1 cellular context compared by ENCODE assay signal in the genomic region with DNA sequence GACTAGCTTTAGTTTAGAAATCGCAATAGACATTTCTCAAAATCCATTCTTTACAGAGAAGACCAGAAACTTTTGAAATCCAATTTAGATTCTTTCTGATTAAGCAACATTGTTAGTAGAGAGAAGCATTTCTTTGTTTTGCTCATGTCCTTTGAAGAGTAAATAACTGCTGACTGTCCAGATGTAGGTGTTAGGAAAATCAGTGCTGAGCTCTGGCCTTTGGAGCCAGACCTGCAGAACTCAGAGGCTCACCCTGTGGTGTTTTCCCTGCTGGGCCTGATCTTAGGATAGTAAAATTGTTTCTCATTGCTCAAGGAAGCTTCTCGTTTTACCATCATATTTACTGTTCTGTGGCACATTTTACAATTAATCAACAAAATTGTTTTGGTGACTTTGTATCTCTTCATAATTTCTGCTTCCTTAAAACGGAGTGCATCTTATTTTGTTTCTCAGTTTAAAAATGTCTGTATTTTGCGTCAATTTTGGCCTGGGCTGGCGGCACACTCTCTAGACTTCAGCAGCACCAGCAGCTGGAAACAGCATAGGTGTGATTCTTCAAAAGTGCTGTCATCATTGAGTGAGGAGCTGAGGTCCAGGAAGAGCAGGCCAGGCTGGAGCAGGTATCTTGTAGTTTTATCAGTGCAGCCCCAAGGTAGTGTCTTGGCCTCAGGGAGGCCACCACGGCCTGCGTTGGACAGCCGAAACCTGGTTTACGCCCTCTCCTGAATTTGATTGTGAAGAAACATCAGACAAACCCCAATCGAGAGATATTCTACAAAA.
TF ChIP-seq lines count a peak whose summit lies in the region.

No MANE protein-coding gene starts in this region.

TF ChIP-seq in HepG2, 621 proteins besides CTCF, POLR2A, EP300 and RAD21:
- TF ChIP-seq GFI1 (CRISPR knock-in tag; IDR thresholded peaks at IDR 0.05; ENCODE audit: borderline replicate concordance) = peak; percentile 75; the same call in 1 of the 2 replicates
- TF ChIP-seq, protein P1, sequence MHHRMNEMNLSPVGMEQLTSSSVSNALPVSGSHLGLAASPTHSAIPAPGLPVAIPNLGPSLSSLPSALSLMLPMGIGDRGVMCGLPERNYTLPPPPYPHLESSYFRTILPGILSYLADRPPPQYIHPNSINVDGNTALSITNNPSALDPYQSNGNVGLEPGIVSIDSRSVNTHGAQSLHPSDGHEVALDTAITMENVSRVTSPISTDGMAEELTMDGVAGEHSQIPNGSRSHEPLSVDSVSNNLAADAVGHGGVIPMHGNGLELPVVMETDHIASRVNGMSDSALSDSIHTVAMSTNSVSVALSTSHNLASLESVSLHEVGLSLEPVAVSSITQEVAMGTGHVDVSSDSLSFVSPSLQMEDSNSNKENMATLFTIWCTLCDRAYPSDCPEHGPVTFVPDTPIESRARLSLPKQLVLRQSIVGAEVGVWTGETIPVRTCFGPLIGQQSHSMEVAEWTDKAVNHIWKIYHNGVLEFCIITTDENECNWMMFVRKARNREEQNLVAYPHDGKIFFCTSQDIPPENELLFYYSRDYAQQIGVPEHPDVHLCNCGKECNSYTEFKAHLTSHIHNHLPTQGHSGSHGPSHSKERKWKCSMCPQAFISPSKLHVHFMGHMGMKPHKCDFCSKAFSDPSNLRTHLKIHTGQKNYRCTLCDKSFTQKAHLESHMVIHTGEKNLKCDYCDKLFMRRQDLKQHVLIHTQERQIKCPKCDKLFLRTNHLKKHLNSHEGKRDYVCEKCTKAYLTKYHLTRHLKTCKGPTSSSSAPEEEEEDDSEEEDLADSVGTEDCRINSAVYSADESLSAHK (CRISPR knock-in tag; IDR thresholded peaks at IDR 0.05; ENCODE audit: borderline replicate concordance) = no peak
- TF ChIP-seq MED8 (CRISPR knock-in tag; IDR thresholded peaks at IDR 0.05; ENCODE audit: insufficient replicate concordance) = no peak
- TF ChIP-seq, protein P2, sequence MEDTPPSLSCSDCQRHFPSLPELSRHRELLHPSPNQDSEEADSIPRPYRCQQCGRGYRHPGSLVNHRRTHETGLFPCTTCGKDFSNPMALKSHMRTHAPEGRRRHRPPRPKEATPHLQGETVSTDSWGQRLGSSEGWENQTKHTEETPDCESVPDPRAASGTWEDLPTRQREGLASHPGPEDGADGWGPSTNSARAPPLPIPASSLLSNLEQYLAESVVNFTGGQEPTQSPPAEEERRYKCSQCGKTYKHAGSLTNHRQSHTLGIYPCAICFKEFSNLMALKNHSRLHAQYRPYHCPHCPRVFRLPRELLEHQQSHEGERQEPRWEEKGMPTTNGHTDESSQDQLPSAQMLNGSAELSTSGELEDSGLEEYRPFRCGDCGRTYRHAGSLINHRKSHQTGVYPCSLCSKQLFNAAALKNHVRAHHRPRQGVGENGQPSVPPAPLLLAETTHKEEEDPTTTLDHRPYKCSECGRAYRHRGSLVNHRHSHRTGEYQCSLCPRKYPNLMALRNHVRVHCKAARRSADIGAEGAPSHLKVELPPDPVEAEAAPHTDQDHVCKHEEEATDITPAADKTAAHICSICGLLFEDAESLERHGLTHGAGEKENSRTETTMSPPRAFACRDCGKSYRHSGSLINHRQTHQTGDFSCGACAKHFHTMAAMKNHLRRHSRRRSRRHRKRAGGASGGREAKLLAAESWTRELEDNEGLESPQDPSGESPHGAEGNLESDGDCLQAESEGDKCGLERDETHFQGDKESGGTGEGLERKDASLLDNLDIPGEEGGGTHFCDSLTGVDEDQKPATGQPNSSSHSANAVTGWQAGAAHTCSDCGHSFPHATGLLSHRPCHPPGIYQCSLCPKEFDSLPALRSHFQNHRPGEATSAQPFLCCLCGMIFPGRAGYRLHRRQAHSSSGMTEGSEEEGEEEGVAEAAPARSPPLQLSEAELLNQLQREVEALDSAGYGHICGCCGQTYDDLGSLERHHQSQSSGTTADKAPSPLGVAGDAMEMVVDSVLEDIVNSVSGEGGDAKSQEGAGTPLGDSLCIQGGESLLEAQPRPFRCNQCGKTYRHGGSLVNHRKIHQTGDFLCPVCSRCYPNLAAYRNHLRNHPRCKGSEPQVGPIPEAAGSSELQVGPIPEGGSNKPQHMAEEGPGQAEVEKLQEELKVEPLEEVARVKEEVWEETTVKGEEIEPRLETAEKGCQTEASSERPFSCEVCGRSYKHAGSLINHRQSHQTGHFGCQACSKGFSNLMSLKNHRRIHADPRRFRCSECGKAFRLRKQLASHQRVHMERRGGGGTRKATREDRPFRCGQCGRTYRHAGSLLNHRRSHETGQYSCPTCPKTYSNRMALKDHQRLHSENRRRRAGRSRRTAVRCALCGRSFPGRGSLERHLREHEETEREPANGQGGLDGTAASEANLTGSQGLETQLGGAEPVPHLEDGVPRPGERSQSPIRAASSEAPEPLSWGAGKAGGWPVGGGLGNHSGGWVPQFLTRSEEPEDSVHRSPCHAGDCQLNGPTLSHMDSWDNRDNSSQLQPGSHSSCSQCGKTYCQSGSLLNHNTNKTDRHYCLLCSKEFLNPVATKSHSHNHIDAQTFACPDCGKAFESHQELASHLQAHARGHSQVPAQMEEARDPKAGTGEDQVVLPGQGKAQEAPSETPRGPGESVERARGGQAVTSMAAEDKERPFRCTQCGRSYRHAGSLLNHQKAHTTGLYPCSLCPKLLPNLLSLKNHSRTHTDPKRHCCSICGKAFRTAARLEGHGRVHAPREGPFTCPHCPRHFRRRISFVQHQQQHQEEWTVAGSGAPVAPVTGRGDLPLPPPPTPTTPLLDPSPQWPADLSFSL (CRISPR knock-in tag; IDR thresholded peaks at IDR 0.05) = no peak
- TF ChIP-seq TMF1 (CRISPR knock-in tag; IDR thresholded peaks at IDR 0.05; ENCODE audit: low read depth) = no peak
- TF ChIP-seq NCOA2 (CRISPR knock-in tag; IDR thresholded peaks at IDR 0.05) = no peak
- no peak for TF ChIP-seq ZNF451 (CRISPR knock-in tag; IDR thresholded peaks at IDR 0.05)
- TF ChIP-seq ZNF850 (CRISPR knock-in tag; conservative IDR thresholded peaks at IDR 0.05) = no peak
- no peak for TF ChIP-seq ZZZ3 (CRISPR knock-in tag; IDR thresholded peaks at IDR 0.05; ENCODE audit: borderline replicate concordance)
- TF ChIP-seq MAFK (conservative IDR thresholded peaks at IDR 0.05 in 1 of 2, IDR thresholded peaks at IDR 0.05 in 1 of 2; ENCODE audit: low read length in 2 of 2) = peak; percentile 85 to 86
- TF ChIP-seq, protein P3, sequence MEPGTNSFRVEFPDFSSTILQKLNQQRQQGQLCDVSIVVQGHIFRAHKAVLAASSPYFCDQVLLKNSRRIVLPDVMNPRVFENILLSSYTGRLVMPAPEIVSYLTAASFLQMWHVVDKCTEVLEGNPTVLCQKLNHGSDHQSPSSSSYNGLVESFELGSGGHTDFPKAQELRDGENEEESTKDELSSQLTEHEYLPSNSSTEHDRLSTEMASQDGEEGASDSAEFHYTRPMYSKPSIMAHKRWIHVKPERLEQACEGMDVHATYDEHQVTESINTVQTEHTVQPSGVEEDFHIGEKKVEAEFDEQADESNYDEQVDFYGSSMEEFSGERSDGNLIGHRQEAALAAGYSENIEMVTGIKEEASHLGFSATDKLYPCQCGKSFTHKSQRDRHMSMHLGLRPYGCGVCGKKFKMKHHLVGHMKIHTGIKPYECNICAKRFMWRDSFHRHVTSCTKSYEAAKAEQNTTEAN (CRISPR knock-in tag; conservative IDR thresholded peaks at IDR 0.05) = no peak
- no peak for TF ChIP-seq LCORL (IDR thresholded peaks at IDR 0.05)
- peak; percentile 48; the same call in 1 of the 2 replicates for TF ChIP-seq LCORL (CRISPR knock-in tag; IDR thresholded peaks at IDR 0.05)
- TF ChIP-seq ESRRA (CRISPR knock-in tag; IDR thresholded peaks at IDR 0.05; ENCODE audit: low read depth) = no peak
- no peak for TF ChIP-seq ZNF3 (CRISPR knock-in tag; IDR thresholded peaks at IDR 0.05)
- no peak for TF ChIP-seq ZNF773 (CRISPR knock-in tag; IDR thresholded peaks at IDR 0.05; ENCODE audit: borderline replicate concordance)
- TF ChIP-seq, protein P4, sequence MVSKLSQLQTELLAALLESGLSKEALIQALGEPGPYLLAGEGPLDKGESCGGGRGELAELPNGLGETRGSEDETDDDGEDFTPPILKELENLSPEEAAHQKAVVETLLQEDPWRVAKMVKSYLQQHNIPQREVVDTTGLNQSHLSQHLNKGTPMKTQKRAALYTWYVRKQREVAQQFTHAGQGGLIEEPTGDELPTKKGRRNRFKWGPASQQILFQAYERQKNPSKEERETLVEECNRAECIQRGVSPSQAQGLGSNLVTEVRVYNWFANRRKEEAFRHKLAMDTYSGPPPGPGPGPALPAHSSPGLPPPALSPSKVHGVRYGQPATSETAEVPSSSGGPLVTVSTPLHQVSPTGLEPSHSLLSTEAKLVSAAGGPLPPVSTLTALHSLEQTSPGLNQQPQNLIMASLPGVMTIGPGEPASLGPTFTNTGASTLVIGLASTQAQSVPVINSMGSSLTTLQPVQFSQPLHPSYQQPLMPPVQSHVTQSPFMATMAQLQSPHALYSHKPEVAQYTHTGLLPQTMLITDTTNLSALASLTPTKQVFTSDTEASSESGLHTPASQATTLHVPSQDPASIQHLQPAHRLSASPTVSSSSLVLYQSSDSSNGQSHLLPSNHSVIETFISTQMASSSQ (IDR thresholded peaks at IDR 0.05; ENCODE audit: low read depth) = no peak
- TF ChIP-seq, protein P4 (CRISPR knock-in tag; IDR thresholded peaks at IDR 0.05; ENCODE audit: borderline replicate concordance) = no peak
- no peak for TF ChIP-seq KLF15 (CRISPR knock-in tag; IDR thresholded peaks at IDR 0.05; ENCODE audit: borderline replicate concordance)
- no peak for TF ChIP-seq MAF1 (CRISPR knock-in tag; IDR thresholded peaks at IDR 0.05; ENCODE audit: borderline replicate concordance)
- TF ChIP-seq CEBPB (IDR thresholded peaks at IDR 0.05; ENCODE audit: borderline replicate concordance, low read depth, low read length) = peak; percentile 47; the same call in 1 of the 2 replicates
- TF ChIP-seq MAFF (IDR thresholded peaks at IDR 0.05; ENCODE audit: low read depth, low read length) = peak; percentile 78
- TF ChIP-seq PAX8 (CRISPR knock-in tag; IDR thresholded peaks at IDR 0.05; ENCODE audit: borderline replicate concordance) = no peak
- TF ChIP-seq, protein P5, sequence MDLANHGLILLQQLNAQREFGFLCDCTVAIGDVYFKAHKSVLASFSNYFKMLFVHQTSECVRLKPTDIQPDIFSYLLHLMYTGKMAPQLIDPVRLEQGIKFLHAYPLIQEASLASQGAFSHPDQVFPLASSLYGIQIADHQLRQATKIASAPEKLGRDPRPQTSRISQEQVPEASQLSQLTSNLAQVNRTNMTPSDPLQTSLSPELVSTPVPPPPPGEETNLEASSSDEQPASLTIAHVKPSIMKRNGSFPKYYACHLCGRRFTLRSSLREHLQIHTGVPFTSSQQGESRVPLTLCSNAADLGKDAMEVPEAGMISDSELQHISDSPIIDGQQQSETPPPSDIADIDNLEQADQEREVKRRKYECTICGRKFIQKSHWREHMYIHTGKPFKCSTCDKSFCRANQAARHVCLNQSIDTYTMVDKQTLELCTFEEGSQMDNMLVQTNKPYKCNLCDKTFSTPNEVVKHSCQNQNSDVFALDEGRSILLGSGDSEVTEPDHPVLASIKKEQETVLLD (CRISPR knock-in tag; IDR thresholded peaks at IDR 0.05; ENCODE audit: low read depth) = no peak
- TF ChIP-seq TOE1 (CRISPR knock-in tag; IDR thresholded peaks at IDR 0.05) = no peak
- no peak for TF ChIP-seq ZFAT (CRISPR knock-in tag; conservative IDR thresholded peaks at IDR 0.05)
- TF ChIP-seq FOXC1 (CRISPR knock-in tag; IDR thresholded peaks at IDR 0.05; ENCODE audit: borderline replicate concordance) = no peak
- TF ChIP-seq, protein P6, sequence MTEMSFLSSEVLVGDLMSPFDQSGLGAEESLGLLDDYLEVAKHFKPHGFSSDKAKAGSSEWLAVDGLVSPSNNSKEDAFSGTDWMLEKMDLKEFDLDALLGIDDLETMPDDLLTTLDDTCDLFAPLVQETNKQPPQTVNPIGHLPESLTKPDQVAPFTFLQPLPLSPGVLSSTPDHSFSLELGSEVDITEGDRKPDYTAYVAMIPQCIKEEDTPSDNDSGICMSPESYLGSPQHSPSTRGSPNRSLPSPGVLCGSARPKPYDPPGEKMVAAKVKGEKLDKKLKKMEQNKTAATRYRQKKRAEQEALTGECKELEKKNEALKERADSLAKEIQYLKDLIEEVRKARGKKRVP (CRISPR knock-in tag; IDR thresholded peaks at IDR 0.05) = no peak
- TF ChIP-seq PHF21A (CRISPR knock-in tag; IDR thresholded peaks at IDR 0.05) = 0 out of 2 replicates have a peak, but pooled peaks have one; percentile 10
- TF ChIP-seq, protein P7, sequence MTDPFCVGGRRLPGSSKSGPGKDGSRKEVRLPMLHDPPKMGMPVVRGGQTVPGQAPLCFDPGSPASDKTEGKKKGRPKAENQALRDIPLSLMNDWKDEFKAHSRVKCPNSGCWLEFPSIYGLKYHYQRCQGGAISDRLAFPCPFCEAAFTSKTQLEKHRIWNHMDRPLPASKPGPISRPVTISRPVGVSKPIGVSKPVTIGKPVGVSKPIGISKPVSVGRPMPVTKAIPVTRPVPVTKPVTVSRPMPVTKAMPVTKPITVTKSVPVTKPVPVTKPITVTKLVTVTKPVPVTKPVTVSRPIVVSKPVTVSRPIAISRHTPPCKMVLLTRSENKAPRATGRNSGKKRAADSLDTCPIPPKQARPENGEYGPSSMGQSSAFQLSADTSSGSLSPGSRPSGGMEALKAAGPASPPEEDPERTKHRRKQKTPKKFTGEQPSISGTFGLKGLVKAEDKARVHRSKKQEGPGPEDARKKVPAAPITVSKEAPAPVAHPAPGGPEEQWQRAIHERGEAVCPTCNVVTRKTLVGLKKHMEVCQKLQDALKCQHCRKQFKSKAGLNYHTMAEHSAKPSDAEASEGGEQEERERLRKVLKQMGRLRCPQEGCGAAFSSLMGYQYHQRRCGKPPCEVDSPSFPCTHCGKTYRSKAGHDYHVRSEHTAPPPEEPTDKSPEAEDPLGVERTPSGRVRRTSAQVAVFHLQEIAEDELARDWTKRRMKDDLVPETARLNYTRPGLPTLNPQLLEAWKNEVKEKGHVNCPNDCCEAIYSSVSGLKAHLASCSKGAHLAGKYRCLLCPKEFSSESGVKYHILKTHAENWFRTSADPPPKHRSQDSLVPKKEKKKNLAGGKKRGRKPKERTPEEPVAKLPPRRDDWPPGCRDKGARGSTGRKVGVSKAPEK (CRISPR knock-in tag; IDR thresholded peaks at IDR 0.05; ENCODE audit: borderline replicate concordance) = no peak
